ENCODE assay signal across 8 cellular contexts in genomic region chr6:31083742-31084354, GRCh38. TPM values are rescaled to one million over a fixed set of nuclear protein-coding genes. Genes with fewer than 3 reads are reported as not detected.
DNase-seq lines count a peak whose midpoint lies in the region; ATAC-seq and TF ChIP-seq lines count a peak whose summit lies in the region.

No MANE protein-coding gene starts in this region.

- no peaks in the 10 kb centered on the region for H3K36me3 ChIP-seq in stomach

- peaks cover 7 to 24% (median 15%) of the 10 kb centered on the region in 4 donors for H3K4me1 ChIP-seq in stomach

- intact Hi-C loops in stomach (cut with DNase I; ENCODE audit: low total_unique reads), result no loop called here

- WGBS in stomach, 5 donors, result 43 to 58% (median 56%) methylated on average over 8 of the region's 8 CpGs

- peak in 1 of 7 experiments; percentile 9 for TF ChIP-seq CTCF in stomach (IDR thresholded peaks at IDR 0.05)

- DNase-seq in SHP77 (lab: John Stamatoyannopoulos, UW) (peak; percentile 31 to 51), SHP77 treated with DMSO at 0.1 percent for 48 hours (lab: John Stamatoyannopoulos, UW) (no peak), NCI-H82 (lab: John Stamatoyannopoulos, UW) (peak; percentile 70), iPS DF 4.7 (ENCODE audit: extremely low read depth, low spot score) (peak; percentile 62), stomach (peak; percentile 40)
- peak; percentile 45 for DNase-seq in activated naive CD4-positive, alpha-beta T cell treated with Interleukin-2 at 50 U/mL for 16 hours

- no peak for TF ChIP-seq POLR2A in stomach (IDR thresholded peaks at IDR 0.05)

- no peak for TF ChIP-seq EP300 in stomach (IDR thresholded peaks at IDR 0.05)

- H3K9me3 ChIP-seq in stomach, result no peaks in the 10 kb centered on the region

- no peak for ATAC-seq in GM18502 (IDR thresholded peaks at IDR 0.05; ENCODE audit: poor library complexity, unreplicated experiment)
- ATAC-seq in HG02798 (IDR thresholded peaks at IDR 0.05; ENCODE audit: poor library complexity, unreplicated experiment), result no peak

- H3K27me3 ChIP-seq in stomach, result peaks cover 0 to 7% (median 0%) of the 10 kb centered on the region in 3 donors

- H3K4me3 ChIP-seq in stomach, result no peak overlapping the region

- H3K27ac ChIP-seq in stomach, result no peak overlapping the region

RNA-seq across cellular contexts. Expression of gene C6orf15, which starts 28.5 kb away (rescaled TPM):
- total RNA-seq in stomach, result not detected
- polyA plus RNA-seq in stomach, result not detected

RNA-seq across cellular contexts. Expression of gene PSORS1C1, which starts 30.8 kb away (rescaled TPM):
- total RNA-seq in stomach, result 1 to 10 TPM in 4 of 5 donors, not detected in 1; 2.7 to 5.7 (median 4.0) TPM
- polyA plus RNA-seq in stomach, result 1 to 10 TPM; 3.1 to 7.4 (median 3.9) TPM

RNA-seq across cellular contexts. Expression of gene CDSN, which starts 36.4 kb away (rescaled TPM):
- not detected for total RNA-seq in stomach
- under 1 TPM in 1 of 3 donors, not detected in 2; 0.05 TPM for polyA plus RNA-seq in stomach

RNA-seq across cellular contexts. Expression of gene PSORS1C2, which starts 55.0 kb away (rescaled TPM):
- total RNA-seq in stomach, result under 1 TPM in 1 of 5 donors, not detected in 4; 0.73 TPM
- polyA plus RNA-seq in stomach, result 1 to 10 TPM in 1 of 3 donors, not detected in 2; 1.6 TPM
